32 cellular contexts compared by ENCODE assay signal in genomic region chr9:120999317-120999716, GRCh38.
"Had no signal": no experiment of that assay in that cellular context is flagged by ENCODE, and none has a peak within 500 bp of the region (broad histone marks: within the 10 kb centered on the region; RNA-seq: fewer than 3 reads in every experiment).

No MANE protein-coding gene starts in this region.

- H3K27me3 ChIP-seq: MG63, SJCRH30 had no signal

- H3K4me2 ChIP-seq: PC-9 had no signal

- DNase-seq: Kasumi-1, MG63, NCI-H1048, NCI-H1092 treated with DMSO at 0.1 percent for 48 hours, NCI-H1105 treated with DMSO at 0.1 percent for 48 hours, NCI-H1417, NCI-H1436, NCI-H146, NCI-H1694, NCI-H187, NCI-H1930, NCI-H2029 treated with DMSO at 0.1 percent for 48 hours, NCI-H2081 treated with DMSO at 0.1 percent for 48 hours, NCI-H2107, NCI-H2171, NCI-H226, NCI-H446 treated with DMSO at 0.1 percent for 48 hours, NCI-H510A, NCI-H524, NCI-H526, NCI-H69, NCI-H748 treated with DMSO at 0.1 percent for 48 hours, NCI-H82, PC-9, SHP77, SIG-M5, SJCRH30 had no signal

- H3K36me3 ChIP-seq: MG63, SJCRH30 had no signal

- H3K4me3 ChIP-seq: MG63, PC-9, SJCRH30, SK-N-MC had no signal

- H2AFZ ChIP-seq: PC-9 had no signal

- H3K9me3 ChIP-seq: MG63, SJCRH30 had no signal

- H3K27ac ChIP-seq: PC-9, RWPE1, SJCRH30, SK-N-MC had no signal

- ATAC-seq: Panc1, Right ventricle myocardium inferior, SK-N-SH treated with all-trans-retinoic acid at 6 μM for 48 hours had no signal

- H3K4me1 ChIP-seq: SJCRH30 had no signal
